ENCODE assay signal across 2 cellular contexts in the genomic region with DNA sequence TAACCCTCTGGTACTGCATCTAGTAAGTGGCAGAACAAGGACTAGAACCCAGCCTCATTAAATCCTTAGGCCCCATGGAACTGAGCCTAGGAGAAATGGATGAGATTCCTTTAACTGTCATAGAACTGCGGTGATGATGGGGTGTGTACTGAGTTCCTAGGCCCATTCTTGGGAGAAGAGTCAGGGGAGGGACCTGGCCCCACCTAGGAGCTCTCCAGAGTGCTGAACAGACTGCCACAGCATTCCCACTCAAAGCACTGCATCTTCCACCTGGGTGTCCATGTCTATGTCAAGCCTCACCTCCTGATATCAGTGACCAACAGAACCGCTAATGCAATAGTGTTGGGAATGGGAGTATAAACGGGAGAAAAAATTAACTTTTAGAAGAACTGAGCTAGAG.
TF ChIP-seq lines count a peak whose summit lies in the region.

No MANE protein-coding gene starts in this region.

TF ChIP-seq in HEK293T, 16 proteins besides CTCF, POLR2A, EP300 and RAD21 (continued from another document):
- TF ChIP-seq FOXK2 (IDR thresholded peaks at IDR 0.05) = no peak
- no peak for TF ChIP-seq HDGF (IDR thresholded peaks at IDR 0.05; ENCODE audit: borderline replicate concordance)
- TF ChIP-seq, protein P1, sequence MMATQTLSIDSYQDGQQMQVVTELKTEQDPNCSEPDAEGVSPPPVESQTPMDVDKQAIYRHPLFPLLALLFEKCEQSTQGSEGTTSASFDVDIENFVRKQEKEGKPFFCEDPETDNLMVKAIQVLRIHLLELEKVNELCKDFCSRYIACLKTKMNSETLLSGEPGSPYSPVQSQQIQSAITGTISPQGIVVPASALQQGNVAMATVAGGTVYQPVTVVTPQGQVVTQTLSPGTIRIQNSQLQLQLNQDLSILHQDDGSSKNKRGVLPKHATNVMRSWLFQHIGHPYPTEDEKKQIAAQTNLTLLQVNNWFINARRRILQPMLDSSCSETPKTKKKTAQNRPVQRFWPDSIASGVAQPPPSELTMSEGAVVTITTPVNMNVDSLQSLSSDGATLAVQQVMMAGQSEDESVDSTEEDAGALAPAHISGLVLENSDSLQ (IDR thresholded peaks at IDR 0.05) = no peak
- TF ChIP-seq FOXM1 (IDR thresholded peaks at IDR 0.05; ENCODE audit: borderline replicate concordance) = no peak

TF ChIP-seq in PFSK-1, 5 proteins besides CTCF, POLR2A, EP300 and RAD21:
- TF ChIP-seq, protein P2, sequence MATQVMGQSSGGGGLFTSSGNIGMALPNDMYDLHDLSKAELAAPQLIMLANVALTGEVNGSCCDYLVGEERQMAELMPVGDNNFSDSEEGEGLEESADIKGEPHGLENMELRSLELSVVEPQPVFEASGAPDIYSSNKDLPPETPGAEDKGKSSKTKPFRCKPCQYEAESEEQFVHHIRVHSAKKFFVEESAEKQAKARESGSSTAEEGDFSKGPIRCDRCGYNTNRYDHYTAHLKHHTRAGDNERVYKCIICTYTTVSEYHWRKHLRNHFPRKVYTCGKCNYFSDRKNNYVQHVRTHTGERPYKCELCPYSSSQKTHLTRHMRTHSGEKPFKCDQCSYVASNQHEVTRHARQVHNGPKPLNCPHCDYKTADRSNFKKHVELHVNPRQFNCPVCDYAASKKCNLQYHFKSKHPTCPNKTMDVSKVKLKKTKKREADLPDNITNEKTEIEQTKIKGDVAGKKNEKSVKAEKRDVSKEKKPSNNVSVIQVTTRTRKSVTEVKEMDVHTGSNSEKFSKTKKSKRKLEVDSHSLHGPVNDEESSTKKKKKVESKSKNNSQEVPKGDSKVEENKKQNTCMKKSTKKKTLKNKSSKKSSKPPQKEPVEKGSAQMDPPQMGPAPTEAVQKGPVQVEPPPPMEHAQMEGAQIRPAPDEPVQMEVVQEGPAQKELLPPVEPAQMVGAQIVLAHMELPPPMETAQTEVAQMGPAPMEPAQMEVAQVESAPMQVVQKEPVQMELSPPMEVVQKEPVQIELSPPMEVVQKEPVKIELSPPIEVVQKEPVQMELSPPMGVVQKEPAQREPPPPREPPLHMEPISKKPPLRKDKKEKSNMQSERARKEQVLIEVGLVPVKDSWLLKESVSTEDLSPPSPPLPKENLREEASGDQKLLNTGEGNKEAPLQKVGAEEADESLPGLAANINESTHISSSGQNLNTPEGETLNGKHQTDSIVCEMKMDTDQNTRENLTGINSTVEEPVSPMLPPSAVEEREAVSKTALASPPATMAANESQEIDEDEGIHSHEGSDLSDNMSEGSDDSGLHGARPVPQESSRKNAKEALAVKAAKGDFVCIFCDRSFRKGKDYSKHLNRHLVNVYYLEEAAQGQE (IDR thresholded peaks at IDR 0.05; ENCODE audit: insufficient read depth in 1 of 2, low read depth in 2 of 2, low read length in 2 of 2) = peak; percentile 92 to 98
- no peak for TF ChIP-seq TAF1 (IDR thresholded peaks at IDR 0.05; ENCODE audit: borderline replicate concordance, insufficient read depth, low read length)
